ENCODE assay signal across 9 cellular contexts in the genomic region with DNA sequence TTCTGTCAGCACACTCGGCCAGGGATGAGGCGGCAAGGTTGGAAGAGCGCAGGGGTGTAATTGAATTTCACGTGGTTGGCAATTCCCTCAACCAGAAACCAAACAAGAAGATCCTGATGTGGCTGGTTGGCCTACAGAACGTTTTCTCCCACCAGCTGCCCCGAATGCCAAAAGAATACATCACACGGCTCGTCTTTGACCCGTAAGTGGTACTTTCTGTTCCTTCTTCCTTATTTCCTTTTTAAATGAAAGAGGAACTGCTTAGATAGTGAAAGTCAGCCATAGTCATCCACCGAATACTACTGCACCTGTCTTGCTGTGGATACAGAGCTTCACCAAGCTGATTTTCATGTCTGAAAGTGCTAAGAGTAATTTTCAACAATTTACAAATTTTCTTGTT.
A peak's percentile ranks its signal among the peaks of the same experiment; 100 is the strongest.
DNase-seq lines count a peak whose midpoint lies in the region; ATAC-seq and TF ChIP-seq lines count a peak whose summit lies in the region.
"Had no signal": no experiment of that assay in that cellular context is flagged by ENCODE, and none has a peak within 500 bp of the region (broad histone marks: within the 10 kb centered on the region; RNA-seq: fewer than 3 reads in every experiment).

No MANE protein-coding gene starts in this region.

- peaks cover 12 to 15% of the 10 kb centered on the region in 2 donors for H3K4me1 Mint-ChIP-seq in natural killer cell
- H3K4me1 Mint-ChIP-seq in activated T-cell treated with anti-CD3 and anti-CD28 coated beads, Interleukin-2, amount 50 U/mL, for 4 hours (ENCODE audit: low read depth) = peaks cover 4% of the 10 kb centered on the region
- peaks cover 0 to 8% (median 4%) of the 10 kb centered on the region in 4 donors for H3K4me1 Mint-ChIP-seq in CD4-positive, alpha-beta memory T cell

- peaks cover 40% of the 10 kb centered on the region for H3K36me3 Mint-ChIP-seq in natural killer cell
- H3K36me3 Mint-ChIP-seq in activated T-cell treated with anti-CD3 and anti-CD28 coated beads, Interleukin-2, amount 50 U/mL, for 4 hours (ENCODE audit: insufficient read depth) = peaks cover 67% of the 10 kb centered on the region
- peaks cover 79 to 83% of the 10 kb centered on the region in 2 donors for H3K36me3 Mint-ChIP-seq in CD4-positive, alpha-beta memory T cell

- H3K4me1 ChIP-seq in CD4-positive, alpha-beta memory T cell (ENCODE audit: insufficient read depth, low read length) = no peaks in the 10 kb centered on the region
- no peaks in the 10 kb centered on the region for H3K4me1 ChIP-seq in hepatocyte (ENCODE audit: insufficient read depth)

- no peaks in the 10 kb centered on the region for H3K79me2 ChIP-seq in hepatocyte

- POLR2A ChIA-PET in CD4-positive, alpha-beta memory T cell (lab: Charles Lee; ENCODE audit: partially characterized antibody) = interaction anchor here (0.6 kb wide), 1 partner anchor 10 kb away, joined by 3 read pairs; no protein-coding TSS in a partner anchor

- H3K4me3 ChIP-seq in CD4-positive, alpha-beta memory T cell (ENCODE audit: low read length in 2 of 2) = no peak overlapping the region
- H3K4me3 ChIP-seq in hepatocyte = no peak overlapping the region

- H3K4me3 Mint-ChIP-seq in natural killer cell = no peak overlapping the region
- no peak overlapping the region for H3K4me3 Mint-ChIP-seq in activated T-cell treated with anti-CD3 and anti-CD28 coated beads, Interleukin-2, amount 50 U/mL, for 4 hours
- H3K4me3 Mint-ChIP-seq in CD4-positive, alpha-beta memory T cell = no peak overlapping the region

- H3K9me3 Mint-ChIP-seq in natural killer cell = no peaks in the 10 kb centered on the region
- H3K9me3 Mint-ChIP-seq in activated T-cell treated with anti-CD3 and anti-CD28 coated beads, Interleukin-2, amount 50 U/mL, for 4 hours = no peaks in the 10 kb centered on the region
- H3K9me3 Mint-ChIP-seq in CD4-positive, alpha-beta memory T cell = no peaks in the 10 kb centered on the region
- H3K9me3 Mint-ChIP-seq: naive thymus-derived CD8-positive, alpha-beta T cell had no signal

- intact Hi-C loops in natural killer cell (cut with micrococcal nuclease) = no loop called here
- intact Hi-C loops in CD4-positive, alpha-beta memory T cell (cut with micrococcal nuclease) = no loop called here

- H2AFZ ChIP-seq in hepatocyte = no peak overlapping the region

- DNase-seq in MV-4-11 (lab: John Stamatoyannopoulos, UW) = peak; percentile 98
- DNase-seq in natural killer cell = no peak
- no peak for DNase-seq in activated T-cell treated with anti-CD3 and anti-CD28 coated beads, Interleukin-2, amount 50 U/mL, for 4 hours
- no peak for DNase-seq in CD4-positive, alpha-beta memory T cell
- DNase-seq in hepatocyte (ENCODE audit: low spot score) = no peak
- DNase-seq in KG1 (lab: John Stamatoyannopoulos, UW) = no peak

- H3K27ac Mint-ChIP-seq in natural killer cell = peak overlapping the region; percentile 66 to 86
- H3K27ac Mint-ChIP-seq in CD4-positive, alpha-beta memory T cell = peak overlapping the region in 3 of 7 donors; percentile 3 to 71 (median 19)

- peak; percentile 100 for ATAC-seq in GM18870 (IDR thresholded peaks at IDR 0.05; ENCODE audit: unreplicated experiment)
- ATAC-seq in HG02678 (IDR thresholded peaks at IDR 0.05; ENCODE audit: unreplicated experiment) = peak; percentile 100
- ATAC-seq in natural killer cell = peak; percentile 15 to 32 (median 26)
- ATAC-seq in activated T-cell treated with anti-CD3 and anti-CD28 coated beads, Interleukin-2, amount 50 U/mL, for 4 hours = no peak

- H3K36me3 ChIP-seq in CD4-positive, alpha-beta memory T cell (ENCODE audit: insufficient read depth, low read length) = peaks cover 51% of the 10 kb centered on the region
- no peaks in the 10 kb centered on the region for H3K36me3 ChIP-seq in hepatocyte (replicated peaks; ENCODE audit: insufficient read depth, low read depth)

- H3K9me2 ChIP-seq in hepatocyte (replicated peaks; ENCODE audit: insufficient read depth) = no peaks in the 10 kb centered on the region

- H3K4me2 ChIP-seq in hepatocyte = no peak overlapping the region

- TF ChIP-seq CTCF in natural killer cell (IDR thresholded peaks at IDR 0.05) (no peak), hepatocyte (IDR thresholded peaks at IDR 0.05; ENCODE audit: poor library complexity) (no peak)

- H3K27ac ChIP-seq in CD4-positive, alpha-beta memory T cell (ENCODE audit: low read depth, low read length) = no peak overlapping the region
- H3K27ac ChIP-seq in hepatocyte = no peak overlapping the region

- H3K9me3 ChIP-seq in CD4-positive, alpha-beta memory T cell (ENCODE audit: control insufficient read depth in 1 of 2, low read length in 2 of 2) = no peaks in the 10 kb centered on the region
- no peaks in the 10 kb centered on the region for H3K9me3 ChIP-seq in hepatocyte (ENCODE audit: low read depth)

- CTCF ChIA-PET in CD4-positive, alpha-beta memory T cell (lab: Charles Lee; ENCODE audit: partially characterized antibody) = no interaction called here

- H4K20me1 ChIP-seq in hepatocyte (ENCODE audit: insufficient read depth, poor library complexity, severe bottlenecking) = no peaks in the 10 kb centered on the region

- H3K27me3 ChIP-seq in CD4-positive, alpha-beta memory T cell (ENCODE audit: insufficient read depth, low read length) = no peaks in the 10 kb centered on the region
- no peaks in the 10 kb centered on the region for H3K27me3 ChIP-seq in hepatocyte

- 97% methylated on average over 10 of the region's 10 CpGs for WGBS in hepatocyte (ENCODE audit: low lambda C conversion rate, missing lambda C conversion rate)

- H3K27me3 Mint-ChIP-seq in natural killer cell (ENCODE audit: low read depth in 2 of 2) = no peaks in the 10 kb centered on the region
- H3K27me3 Mint-ChIP-seq in activated T-cell treated with anti-CD3 and anti-CD28 coated beads, Interleukin-2, amount 50 U/mL, for 4 hours (ENCODE audit: low read depth) = no peaks in the 10 kb centered on the region
- H3K27me3 Mint-ChIP-seq in CD4-positive, alpha-beta memory T cell = no peaks in the 10 kb centered on the region
- H3K27me3 Mint-ChIP-seq: naive thymus-derived CD8-positive, alpha-beta T cell had no signal

Comparison
In these comparisons a context has a peak if more than half of its experiments do, and no peak if none do; other contexts are left out.
1. ATAC-seq: peak in GM18870 (single experiment), HG02678 (single experiment) and natural killer cell (3 of 3); none in activated T-cell treated with anti-CD3 and anti-CD28 coated beads, Interleukin-2, amount 50 U/mL, for 4 hours (0 of 2).